ENCODE assay signal across 9 cellular contexts in genomic region chr5:41748631-41749030, GRCh38.
DNase-seq lines count a peak whose midpoint lies in the region; ATAC-seq lines count a peak whose summit lies in the region.
"Had no signal": no experiment of that assay in that cellular context is flagged by ENCODE, and none has a peak within 500 bp of the region (broad histone marks: within the 10 kb centered on the region; RNA-seq: fewer than 3 reads in every experiment).

No MANE protein-coding gene starts in this region.

- H3K9me3 Mint-ChIP-seq in activated CD8-positive, alpha-beta memory T cell treated with anti-CD3 and anti-CD28 coated beads, Interleukin-2, amount 10 ng/mL, durations not matched to agents 7 days and 5 days (ENCODE audit: low read depth) = no peaks in the 10 kb centered on the region

- peaks cover 9% of the 10 kb centered on the region for H3K4me1 Mint-ChIP-seq in activated CD8-positive, alpha-beta memory T cell treated with anti-CD3 and anti-CD28 coated beads, Interleukin-2, amount 10 ng/mL, durations not matched to agents 7 days and 5 days

- peak overlapping the region; percentile 9 for H3K27ac Mint-ChIP-seq in activated CD8-positive, alpha-beta memory T cell treated with anti-CD3 and anti-CD28 coated beads, Interleukin-2, amount 10 ng/mL, durations not matched to agents 7 days and 5 days
- H3K27ac Mint-ChIP-seq: nephron had no signal

- ATAC-seq in activated CD8-positive, alpha-beta memory T cell treated with anti-CD3 and anti-CD28 coated beads, Interleukin-2, amount 10 ng/mL, durations not matched to agents 7 days and 5 days = peak; percentile 74
- peak; percentile 99 for ATAC-seq in HG02642 (IDR thresholded peaks at IDR 0.05; ENCODE audit: poor library complexity, unreplicated experiment)

- H3K36me3 Mint-ChIP-seq in activated CD8-positive, alpha-beta memory T cell treated with anti-CD3 and anti-CD28 coated beads, Interleukin-2, amount 10 ng/mL, durations not matched to agents 7 days and 5 days = peaks cover 45% of the 10 kb centered on the region

- H3K27me3 Mint-ChIP-seq in activated CD8-positive, alpha-beta memory T cell treated with anti-CD3 and anti-CD28 coated beads, Interleukin-2, amount 10 ng/mL, durations not matched to agents 7 days and 5 days = no peaks in the 10 kb centered on the region

- DNase-seq in activated CD8-positive, alpha-beta memory T cell treated with anti-CD3 and anti-CD28 coated beads, Interleukin-2, amount 10 ng/mL, durations not matched to agents 7 days and 5 days = peak; percentile 41
- no peak for DNase-seq in activated CD8-positive, alpha-beta memory T cell treated with anti-CD3 and anti-CD28 coated beads, Interleukin-2, amount 50 U/mL, for 48 hours
- DNase-seq in RKO (ENCODE audit: low spot score) (peak; percentile 37), occipital lobe (lab: John Stamatoyannopoulos, UW) (no peak), caudate nucleus (lab: John Stamatoyannopoulos, UW) (no peak), NCI-H2171 treated with DMSO at 0.1 percent for 48 hours (lab: John Stamatoyannopoulos, UW) (no peak)
- peak; percentile 3 to 25 for DNase-seq in stimulated activated CD4-positive, alpha-beta T cell treated with anti-CD3 and anti-CD28 coated beads, Interleukin-4, amount 100 ng/mL, for 48 hours (ENCODE audit: low read depth in 2 of 2)

- H3K4me3 Mint-ChIP-seq in activated CD8-positive, alpha-beta memory T cell treated with anti-CD3 and anti-CD28 coated beads, Interleukin-2, amount 10 ng/mL, durations not matched to agents 7 days and 5 days = no peak overlapping the region
- H3K4me3 Mint-ChIP-seq: nephron had no signal

- H3K27ac ChIP-seq in caudate nucleus (ENCODE audit: low read depth, low read length) = no peak overlapping the region

- CTCF ChIA-PET in activated CD8-positive, alpha-beta memory T cell treated with anti-CD3 and anti-CD28 coated beads, Interleukin-2, amount 10 ng/mL, durations not matched to agents 7 days and 5 days (lab: Charles Lee) = no interaction called here

Comparison
In these comparisons a context has a peak if more than half of its experiments do, and no peak if none do; other contexts are left out.
1. DNase-seq: peak in activated CD8-positive, alpha-beta memory T cell treated with anti-CD3 and anti-CD28 coated beads, Interleukin-2, amount 10 ng/mL, durations not matched to agents 7 days and 5 days (single experiment), RKO (single experiment) and stimulated activated CD4-positive, alpha-beta T cell treated with anti-CD3 and anti-CD28 coated beads, Interleukin-4, amount 100 ng/mL, for 48 hours (2 of 2); none in activated CD8-positive, alpha-beta memory T cell treated with anti-CD3 and anti-CD28 coated beads, Interleukin-2, amount 50 U/mL, for 48 hours (single experiment), occipital lobe (single experiment), caudate nucleus (0 of 61) and NCI-H2171 treated with DMSO at 0.1 percent for 48 hours (single experiment).